In genomic region chr16:80063028-80063767, GRCh38 we compare ENCODE assay signal across 1 cellular context.
TF ChIP-seq lines count a peak whose summit lies in the region.

No MANE protein-coding gene starts in this region.

TF ChIP-seq in GM23338, 12 proteins besides CTCF, POLR2A, EP300 and RAD21 (continued from another document):
- TF ChIP-seq, protein P1, sequence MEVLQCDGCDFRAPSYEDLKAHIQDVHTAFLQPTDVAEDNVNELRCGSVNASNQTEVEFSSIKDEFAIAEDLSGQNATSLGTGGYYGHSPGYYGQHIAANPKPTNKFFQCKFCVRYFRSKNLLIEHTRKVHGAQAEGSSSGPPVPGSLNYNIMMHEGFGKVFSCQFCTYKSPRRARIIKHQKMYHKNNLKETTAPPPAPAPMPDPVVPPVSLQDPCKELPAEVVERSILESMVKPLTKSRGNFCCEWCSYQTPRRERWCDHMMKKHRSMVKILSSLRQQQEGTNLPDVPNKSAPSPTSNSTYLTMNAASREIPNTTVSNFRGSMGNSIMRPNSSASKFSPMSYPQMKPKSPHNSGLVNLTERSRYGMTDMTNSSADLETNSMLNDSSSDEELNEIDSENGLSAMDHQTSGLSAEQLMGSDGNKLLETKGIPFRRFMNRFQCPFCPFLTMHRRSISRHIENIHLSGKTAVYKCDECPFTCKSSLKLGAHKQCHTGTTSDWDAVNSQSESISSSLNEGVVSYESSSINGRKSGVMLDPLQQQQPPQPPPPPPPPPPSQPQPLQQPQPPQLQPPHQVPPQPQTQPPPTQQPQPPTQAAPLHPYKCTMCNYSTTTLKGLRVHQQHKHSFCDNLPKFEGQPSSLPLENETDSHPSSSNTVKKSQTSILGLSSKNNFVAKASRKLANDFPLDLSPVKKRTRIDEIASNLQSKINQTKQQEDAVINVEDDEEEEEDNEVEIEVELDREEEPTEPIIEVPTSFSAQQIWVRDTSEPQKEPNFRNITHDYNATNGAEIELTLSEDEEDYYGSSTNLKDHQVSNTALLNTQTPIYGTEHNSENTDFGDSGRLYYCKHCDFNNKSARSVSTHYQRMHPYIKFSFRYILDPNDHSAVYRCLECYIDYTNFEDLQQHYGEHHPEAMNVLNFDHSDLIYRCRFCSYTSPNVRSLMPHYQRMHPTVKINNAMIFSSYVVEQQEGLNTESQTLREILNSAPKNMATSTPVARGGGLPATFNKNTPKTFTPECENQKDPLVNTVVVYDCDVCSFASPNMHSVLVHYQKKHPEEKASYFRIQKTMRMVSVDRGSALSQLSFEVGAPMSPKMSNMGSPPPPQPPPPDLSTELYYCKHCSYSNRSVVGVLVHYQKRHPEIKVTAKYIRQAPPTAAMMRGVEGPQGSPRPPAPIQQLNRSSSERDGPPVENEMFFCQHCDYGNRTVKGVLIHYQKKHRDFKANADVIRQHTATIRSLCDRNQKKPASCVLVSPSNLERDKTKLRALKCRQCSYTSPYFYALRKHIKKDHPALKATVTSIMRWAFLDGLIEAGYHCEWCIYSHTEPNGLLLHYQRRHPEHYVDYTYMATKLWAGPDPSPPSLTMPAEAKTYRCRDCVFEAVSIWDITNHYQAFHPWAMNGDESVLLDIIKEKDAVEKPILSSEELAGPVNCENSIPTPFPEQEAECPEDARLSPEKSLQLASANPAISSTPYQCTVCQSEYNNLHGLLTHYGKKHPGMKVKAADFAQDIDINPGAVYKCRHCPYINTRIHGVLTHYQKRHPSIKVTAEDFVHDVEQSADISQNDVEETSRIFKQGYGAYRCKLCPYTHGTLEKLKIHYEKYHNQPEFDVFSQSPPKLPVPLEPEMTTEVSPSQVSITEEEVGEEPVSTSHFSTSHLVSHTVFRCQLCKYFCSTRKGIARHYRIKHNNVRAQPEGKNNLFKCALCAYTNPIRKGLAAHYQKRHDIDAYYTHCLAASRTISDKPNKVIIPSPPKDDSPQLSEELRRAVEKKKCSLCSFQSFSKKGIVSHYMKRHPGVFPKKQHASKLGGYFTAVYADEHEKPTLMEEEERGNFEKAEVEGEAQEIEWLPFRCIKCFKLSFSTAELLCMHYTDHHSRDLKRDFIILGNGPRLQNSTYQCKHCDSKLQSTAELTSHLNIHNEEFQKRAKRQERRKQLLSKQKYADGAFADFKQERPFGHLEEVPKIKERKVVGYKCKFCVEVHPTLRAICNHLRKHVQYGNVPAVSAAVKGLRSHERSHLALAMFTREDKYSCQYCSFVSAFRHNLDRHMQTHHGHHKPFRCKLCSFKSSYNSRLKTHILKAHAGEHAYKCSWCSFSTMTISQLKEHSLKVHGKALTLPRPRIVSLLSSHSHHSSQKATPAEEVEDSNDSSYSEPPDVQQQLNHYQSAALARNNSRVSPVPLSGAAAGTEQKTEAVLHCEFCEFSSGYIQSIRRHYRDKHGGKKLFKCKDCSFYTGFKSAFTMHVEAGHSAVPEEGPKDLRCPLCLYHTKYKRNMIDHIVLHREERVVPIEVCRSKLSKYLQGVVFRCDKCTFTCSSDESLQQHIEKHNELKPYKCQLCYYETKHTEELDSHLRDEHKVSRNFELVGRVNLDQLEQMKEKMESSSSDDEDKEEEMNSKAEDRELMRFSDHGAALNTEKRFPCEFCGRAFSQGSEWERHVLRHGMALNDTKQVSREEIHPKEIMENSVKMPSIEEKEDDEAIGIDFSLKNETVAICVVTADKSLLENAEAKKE (CRISPR knock-in tag; IDR thresholded peaks at IDR 0.05), result no peak
- no peak for TF ChIP-seq ETS1 (IDR thresholded peaks at IDR 0.05)
- no peak for TF ChIP-seq ZNF114 (CRISPR knock-in tag; IDR thresholded peaks at IDR 0.05)
- no peak for TF ChIP-seq NANOG (IDR thresholded peaks at IDR 0.05; ENCODE audit: borderline replicate concordance)
- no peak for TF ChIP-seq EZH2phosphoT487 (IDR thresholded peaks at IDR 0.05; ENCODE audit: unreplicated experiment)
- TF ChIP-seq, protein P2, sequence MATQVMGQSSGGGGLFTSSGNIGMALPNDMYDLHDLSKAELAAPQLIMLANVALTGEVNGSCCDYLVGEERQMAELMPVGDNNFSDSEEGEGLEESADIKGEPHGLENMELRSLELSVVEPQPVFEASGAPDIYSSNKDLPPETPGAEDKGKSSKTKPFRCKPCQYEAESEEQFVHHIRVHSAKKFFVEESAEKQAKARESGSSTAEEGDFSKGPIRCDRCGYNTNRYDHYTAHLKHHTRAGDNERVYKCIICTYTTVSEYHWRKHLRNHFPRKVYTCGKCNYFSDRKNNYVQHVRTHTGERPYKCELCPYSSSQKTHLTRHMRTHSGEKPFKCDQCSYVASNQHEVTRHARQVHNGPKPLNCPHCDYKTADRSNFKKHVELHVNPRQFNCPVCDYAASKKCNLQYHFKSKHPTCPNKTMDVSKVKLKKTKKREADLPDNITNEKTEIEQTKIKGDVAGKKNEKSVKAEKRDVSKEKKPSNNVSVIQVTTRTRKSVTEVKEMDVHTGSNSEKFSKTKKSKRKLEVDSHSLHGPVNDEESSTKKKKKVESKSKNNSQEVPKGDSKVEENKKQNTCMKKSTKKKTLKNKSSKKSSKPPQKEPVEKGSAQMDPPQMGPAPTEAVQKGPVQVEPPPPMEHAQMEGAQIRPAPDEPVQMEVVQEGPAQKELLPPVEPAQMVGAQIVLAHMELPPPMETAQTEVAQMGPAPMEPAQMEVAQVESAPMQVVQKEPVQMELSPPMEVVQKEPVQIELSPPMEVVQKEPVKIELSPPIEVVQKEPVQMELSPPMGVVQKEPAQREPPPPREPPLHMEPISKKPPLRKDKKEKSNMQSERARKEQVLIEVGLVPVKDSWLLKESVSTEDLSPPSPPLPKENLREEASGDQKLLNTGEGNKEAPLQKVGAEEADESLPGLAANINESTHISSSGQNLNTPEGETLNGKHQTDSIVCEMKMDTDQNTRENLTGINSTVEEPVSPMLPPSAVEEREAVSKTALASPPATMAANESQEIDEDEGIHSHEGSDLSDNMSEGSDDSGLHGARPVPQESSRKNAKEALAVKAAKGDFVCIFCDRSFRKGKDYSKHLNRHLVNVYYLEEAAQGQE (IDR thresholded peaks at IDR 0.05; ENCODE audit: unreplicated experiment), result no peak
- no peak for TF ChIP-seq EZH2 (IDR thresholded peaks at IDR 0.05; ENCODE audit: low read depth, unreplicated experiment)
- no peak for TF ChIP-seq STAT1 (IDR thresholded peaks at IDR 0.05; ENCODE audit: unreplicated experiment)
- no peak for TF ChIP-seq POLR2AphosphoS5 (IDR thresholded peaks at IDR 0.05; ENCODE audit: low read depth)
